In the genomic region with DNA sequence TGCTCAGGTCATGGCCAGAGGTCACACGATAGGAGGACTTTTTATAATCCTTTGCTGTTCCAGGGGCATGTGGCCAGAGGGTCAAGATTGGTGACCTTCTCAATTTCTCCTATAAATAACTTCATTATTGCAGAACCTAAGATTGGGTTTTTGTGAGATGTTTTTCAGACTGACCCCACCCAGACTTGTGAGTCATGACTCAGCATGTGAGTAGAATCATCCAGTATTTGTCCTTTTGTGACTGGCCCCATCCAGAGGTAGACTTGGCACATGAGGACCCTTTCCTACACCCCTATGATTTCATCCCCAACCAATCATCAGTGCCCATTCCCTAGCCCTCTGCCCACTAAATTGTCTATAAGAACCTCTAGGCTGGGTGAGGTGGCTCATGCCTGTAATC, we compare ENCODE assay signal across 19 cellular contexts.
DNase-seq lines count a peak whose midpoint lies in the region; FAIRE-seq and TF ChIP-seq lines count a peak whose summit lies in the region.
"Had no signal": no experiment of that assay in that cellular context is flagged by ENCODE, and none has a peak within 500 bp of the region (broad histone marks: within the 10 kb centered on the region; RNA-seq: fewer than 3 reads in every experiment).

No MANE protein-coding gene starts in this region.

- DNase-seq in GM19239 (ENCODE audit: insufficient read length, low spot score) = no peak
- DNase-seq in OCI-M1 (lab: John Stamatoyannopoulos, UW) = peak; percentile 35
- DNase-seq in fibroblast of gingiva (ENCODE audit: low read depth) = peak; percentile 40
- no peak for DNase-seq in H54 (ENCODE audit: insufficient read length, low spot score)
- no peak for DNase-seq in esophagus muscularis mucosa (ENCODE audit: extremely low spot score)
- DNase-seq in DMS114 treated with DMSO at 0.1 percent for 48 hours (lab: John Stamatoyannopoulos, UW; ENCODE audit: unreplicated experiment) = no peak
- no peak for DNase-seq in ureter (ENCODE audit: low spot score)
- DNase-seq: BE2C; Calu3; CD4-positive, alpha-beta memory T cell; DMS79; Kasumi-1; NCI-H1417; NCI-H1930; NCI-H446; RPMI8226 had no signal

- FAIRE-seq in GM19239 (lab: Jason Lieb, UNC) = peak; percentile 23
- FAIRE-seq in H54 (lab: Jason Lieb, UNC) = no peak
- FAIRE-seq: G401.6, GM12878 had no signal

- no peaks in the 10 kb centered on the region for H3K27me3 ChIP-seq in esophagus muscularis mucosa
- H3K27me3 ChIP-seq: BE2C had no signal

- no peak overlapping the region for H3K27ac ChIP-seq in esophagus muscularis mucosa (replicated peaks in 1 of 4)

- no peaks in the 10 kb centered on the region for H3K36me3 ChIP-seq in esophagus muscularis mucosa
- H3K36me3 ChIP-seq: BE2C, HAP-1 had no signal

- TF ChIP-seq POLR2A in H54 (IDR thresholded peaks at IDR 0.05; ENCODE audit: low read depth, low read length) (no peak), esophagus muscularis mucosa (IDR thresholded peaks at IDR 0.05; ENCODE audit: low read depth) (no peak)

- H3K4me3 ChIP-seq in esophagus muscularis mucosa = no peak overlapping the region
- H3K4me3 ChIP-seq: GM12878, HAP-1 had no signal

- no peak for TF ChIP-seq EP300 in esophagus muscularis mucosa (IDR thresholded peaks at IDR 0.05)

- H3K4me1 ChIP-seq in esophagus muscularis mucosa = peaks cover 2 to 31% (median 15%) of the 10 kb centered on the region in 4 donors

- WGBS in esophagus muscularis mucosa = 45% methylated on average over 1 of the region's 1 CpG

- TF ChIP-seq CTCF in esophagus muscularis mucosa (IDR thresholded peaks at IDR 0.05) = no peak

- H3K9me3 ChIP-seq in esophagus muscularis mucosa = no peaks in the 10 kb centered on the region
- H3K9me3 ChIP-seq: BE2C, HAP-1 had no signal

- intact Hi-C loops in esophagus muscularis mucosa (cut with DNase I) = no loop called here

Comparison
In these comparisons a context has a peak if more than half of its experiments do, and no peak if none do; other contexts are left out.
1. DNase-seq: peak in OCI-M1 (single experiment) and fibroblast of gingiva (single experiment); none in GM19239 (single experiment), H54 (single experiment), esophagus muscularis mucosa (single experiment), DMS114 treated with DMSO at 0.1 percent for 48 hours (single experiment) and ureter (single experiment).